18 cellular contexts compared by ENCODE assay signal in genomic region chr10:12051241-12051640, GRCh38. TPM values are rescaled to one million over a fixed set of nuclear protein-coding genes. Genes with fewer than 3 reads are reported as not detected.
DNase-seq lines count a peak whose midpoint lies in the region; ATAC-seq and TF ChIP-seq lines count a peak whose summit lies in the region.
"Had no signal": no experiment of that assay in that cellular context is flagged by ENCODE, and none has a peak within 500 bp of the region (broad histone marks: within the 10 kb centered on the region; RNA-seq: fewer than 3 reads in every experiment).

No MANE protein-coding gene starts in this region.

- H3K4me1 Mint-ChIP-seq in CD14-positive monocyte (peaks cover 32% of the 10 kb centered on the region), memory B cell (peaks cover 25% of the 10 kb centered on the region)
- H3K4me1 Mint-ChIP-seq: activated naive CD8-positive, alpha-beta T cell treated with anti-CD3 and anti-CD28 coated beads, Interleukin-2, amount 50 U/mL, for 24 hours had no signal

- POLR2A ChIA-PET in OCI-LY7 (lab: Charles Lee), result interaction anchor here (0.6 to 2.2 kb wide), 11 partner anchors 9 to 291 kb away, joined by 3 to 20 read pairs (median 7); partner anchors contain the start of genes DHTKD1 and UPF2

- H3K36me3 ChIP-seq in OCI-LY7 (ENCODE audit: insufficient read depth, low read length), result no peaks in the 10 kb centered on the region

- DNase-seq in CD14-positive monocyte (ENCODE audit: low spot score), result no peak
- DNase-seq in KG1 (lab: John Stamatoyannopoulos, UW), result peak; percentile 42
- peak; percentile 62 for DNase-seq in OCI-LY7 (ENCODE audit: low spot score)
- DNase-seq in memory B cell (ENCODE audit: low spot score in 2 of 2), result no peak
- no peak for DNase-seq in foreskin melanocyte
- no peak for DNase-seq in activated CD4-positive, alpha-beta T cell treated with anti-CD3 and anti-CD28 coated beads, Interleukin-2, amount 50 U/mL, for 1 hour
- no peak for DNase-seq in HT-29 (ENCODE audit: low spot score)
- DNase-seq: activated CD4-positive, alpha-beta T cell treated with anti-CD3 and anti-CD28 coated beads, Interleukin-2, amount 50 U/mL, for 48 hours; activated naive CD8-positive, alpha-beta T cell treated with anti-CD3 and anti-CD28 coated beads, Interleukin-2, amount 50 U/mL, for 24 hours; caudate nucleus; effector memory CD8-positive, alpha-beta T cell; hypothalamus; stimulated activated CD4-positive, alpha-beta T cell treated with anti-CD3 and anti-CD28 coated beads, Interleukin-12 subunit alpha, Interleukin-12 subunit beta, amount 100 ng/mL, for 4 hours; stimulated activated naive CD8-positive, alpha-beta T cell treated with anti-CD3 and anti-CD28 coated beads, Interleukin-15, Interleukin-2, amounts not matched to agents 100 U/mL and 50 U/mL, for 24 hours; T-helper 9 cell had no signal

- H3K4me2 ChIP-seq in OCI-LY7 (ENCODE audit: low read length), result peak overlapping the region; percentile 22

- H3K4me1 ChIP-seq in OCI-LY7 (ENCODE audit: insufficient read depth, low read length, poor library complexity, severe bottlenecking), result peaks cover 26% of the 10 kb centered on the region

- H4K20me1 ChIP-seq in OCI-LY7 (ENCODE audit: insufficient read depth, low read length), result no peaks in the 10 kb centered on the region

- CTCF ChIA-PET in OCI-LY7 (lab: Charles Lee; ENCODE audit: unreplicated experiment), result interaction anchor here (0.9 to 1.5 kb wide), 2 partner anchors 9 to 12 kb away, joined by 3 to 6 read pairs; partner anchors contain the start of gene UPF2

- peak overlapping the region; percentile 31 to 86 (median 82) for H3K27ac Mint-ChIP-seq in CD14-positive monocyte
- peak overlapping the region; percentile 97 for H3K27ac Mint-ChIP-seq in memory B cell
- H3K27ac Mint-ChIP-seq: activated naive CD8-positive, alpha-beta T cell treated with anti-CD3 and anti-CD28 coated beads, Interleukin-2, amount 50 U/mL, for 24 hours; activated T-helper 1 cell treated with anti-CD3 and anti-CD28 coated beads, Interleukin-12 subunit alpha, Interleukin-12 subunit beta, Interleukin-2, Interleukin-4 antibody, amounts not matched to agents 30 ng/mL and 10 ng/mL and 1 ng/mL, durations not matched to agents 14 hours and 24 hours and 36 hours; effector memory CD8-positive, alpha-beta T cell had no signal

- intact Hi-C loops in CD14-positive monocyte (cut with micrococcal nuclease), result no loop called here
- intact Hi-C loops in OCI-LY7 (cut with micrococcal nuclease; ENCODE audit: unreplicated experiment), result no loop called here

- H3K36me3 Mint-ChIP-seq in CD14-positive monocyte (peaks cover 0 to 2% of the 10 kb centered on the region in 2 donors), memory B cell (peaks cover 2% of the 10 kb centered on the region)

- H3K4me3 Mint-ChIP-seq in CD14-positive monocyte (peak overlapping the region in 1 of 2 donors; percentile 36), memory B cell (peak overlapping the region; percentile 2)
- H3K4me3 Mint-ChIP-seq: activated naive CD8-positive, alpha-beta T cell treated with anti-CD3 and anti-CD28 coated beads, Interleukin-2, amount 50 U/mL, for 24 hours; activated T-helper 1 cell treated with anti-CD3 and anti-CD28 coated beads, Interleukin-12 subunit alpha, Interleukin-12 subunit beta, Interleukin-2, Interleukin-4 antibody, amounts not matched to agents 30 ng/mL and 10 ng/mL and 1 ng/mL, durations not matched to agents 14 hours and 24 hours and 36 hours; effector memory CD8-positive, alpha-beta T cell had no signal

- H3K79me2 ChIP-seq in OCI-LY7 (ENCODE audit: insufficient read depth, low read depth, low read length), result no peaks in the 10 kb centered on the region

- H3K9me3 Mint-ChIP-seq in CD14-positive monocyte (peaks cover 0 to 3% (median 0%) of the 10 kb centered on the region in 7 donors), memory B cell (peaks cover 1% of the 10 kb centered on the region)
- H3K9me3 Mint-ChIP-seq: activated naive CD8-positive, alpha-beta T cell treated with anti-CD3 and anti-CD28 coated beads, Interleukin-2, amount 50 U/mL, for 24 hours; activated T-helper 1 cell treated with anti-CD3 and anti-CD28 coated beads, Interleukin-12 subunit alpha, Interleukin-12 subunit beta, Interleukin-2, Interleukin-4 antibody, amounts not matched to agents 30 ng/mL and 10 ng/mL and 1 ng/mL, durations not matched to agents 14 hours and 24 hours and 36 hours; effector memory CD8-positive, alpha-beta T cell had no signal

- H3K27me3 Mint-ChIP-seq in CD14-positive monocyte (ENCODE audit: low read depth in 3 of 3) (peaks cover 0 to 2% (median 0%) of the 10 kb centered on the region in 3 donors), memory B cell (no peaks in the 10 kb centered on the region)
- H3K27me3 Mint-ChIP-seq: activated naive CD8-positive, alpha-beta T cell treated with anti-CD3 and anti-CD28 coated beads, Interleukin-2, amount 50 U/mL, for 24 hours had no signal

- no TSS peak for BruUV-seq in OCI-LY7 (replicated peaks; lab: Mats Ljungman, UMichigan)

- no peak for TF ChIP-seq CTCF in CD14-positive monocyte (IDR thresholded peaks at IDR 0.05)
- no peak for TF ChIP-seq CTCF in OCI-LY7 (conservative IDR thresholded peaks at IDR 0.05; ENCODE audit: low read length)

- no peaks in the 10 kb centered on the region for H3K9me2 ChIP-seq in OCI-LY7 (ENCODE audit: insufficient read depth, low read length)

- H3K27ac ChIP-seq in OCI-LY7 (ENCODE audit: low read depth, low read length, poor library complexity, severe bottlenecking), result peak overlapping the region; percentile 37

- no peak overlapping the region for H3K4me3 ChIP-seq in OCI-LY7 (ENCODE audit: low read depth, low read length, poor library complexity, severe bottlenecking)

- ATAC-seq in memory B cell (ENCODE audit: low read depth) (peak; percentile 41), GM18867 (IDR thresholded peaks at IDR 0.05; ENCODE audit: unreplicated experiment) (no peak)
- ATAC-seq: activated naive CD8-positive, alpha-beta T cell treated with anti-CD3 and anti-CD28 coated beads, Interleukin-2, amount 50 U/mL, for 24 hours; effector memory CD8-positive, alpha-beta T cell; Right ventricle myocardium inferior; stimulated activated naive CD8-positive, alpha-beta T cell treated with anti-CD3 and anti-CD28 coated beads, Interleukin-15, Interleukin-2, amounts not matched to agents 100 U/mL and 50 U/mL, for 24 hours had no signal

- H2AFZ ChIP-seq in OCI-LY7 (ENCODE audit: low read length), result peak overlapping the region; percentile 100

- H3K9me3 ChIP-seq in OCI-LY7 (ENCODE audit: low read length), result no peaks in the 10 kb centered on the region

RNA-seq across cellular contexts. Expression of gene UPF2, which starts 8.6 kb away (rescaled TPM):
- 1 to 10 TPM; 2.7 to 4.3 TPM for polyA plus RNA-seq in CD14-positive monocyte
- 24.8 and 28.0 TPM in 2 replicates for total RNA-seq in OCI-LY7 (2014; rRNA removed; shearing (Covaris generic))
- 44.6 and 46.8 TPM in 2 replicates for total RNA-seq in OCI-LY7 (2022)
- 17.9 and 18.2 TPM in 2 replicates for total RNA-seq in HT-29 (2014; rRNA removed; shearing (Covaris generic))

RNA-seq across cellular contexts. Expression of gene DHTKD1, which starts 17.5 kb away (rescaled TPM):
- 10 to 100 TPM in 1 of 2 donors, 1 to 10 TPM in 1; 7.0 to 12.1 TPM for polyA plus RNA-seq in CD14-positive monocyte
- total RNA-seq in OCI-LY7 (2014; rRNA removed; shearing (Covaris generic)), result 46.5 and 53.1 TPM in 2 replicates
- total RNA-seq in OCI-LY7 (2022), result 71.4 and 81.9 TPM in 2 replicates
- 12.6 and 13.4 TPM in 2 replicates for total RNA-seq in HT-29 (2014; rRNA removed; shearing (Covaris generic))

Comparison
In these comparisons a context has a peak if more than half of its experiments do, and no peak if none do; other contexts are left out.
1. DNase-seq: peak in KG1 (single experiment) and OCI-LY7 (single experiment); none in CD14-positive monocyte (single experiment), memory B cell (0 of 2), foreskin melanocyte (single experiment), activated CD4-positive, alpha-beta T cell treated with anti-CD3 and anti-CD28 coated beads, Interleukin-2, amount 50 U/mL, for 1 hour (single experiment) and HT-29 (single experiment).